In the genomic region with DNA sequence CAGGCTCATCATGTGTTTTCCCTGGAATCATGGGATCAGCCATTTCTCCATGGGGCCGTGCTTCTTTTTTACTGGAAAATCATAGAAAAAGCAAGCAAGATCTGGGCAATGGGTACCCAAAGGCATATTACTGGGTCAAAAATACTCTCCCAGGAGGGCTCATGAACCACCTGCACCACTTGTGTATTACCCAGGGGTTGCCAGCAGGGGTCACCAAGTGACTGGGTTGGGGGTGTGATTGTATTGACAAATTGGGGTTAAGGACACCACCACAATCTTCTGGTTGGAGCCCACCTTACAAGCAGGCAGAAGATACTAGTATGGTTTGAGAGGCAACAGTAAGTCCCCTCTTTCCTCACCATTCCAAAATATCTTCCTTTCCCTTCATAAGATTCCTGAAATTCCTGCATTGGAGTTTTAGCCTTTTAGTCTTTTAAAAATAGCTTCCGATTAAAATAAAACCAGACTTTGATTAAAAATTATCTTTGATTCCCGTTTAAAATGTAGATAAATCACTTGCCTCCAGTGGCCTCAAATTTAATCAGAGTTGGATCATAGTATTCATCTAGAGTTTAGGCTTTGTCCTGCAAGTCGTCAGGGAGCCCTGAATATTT, we compare ENCODE assay signal across 8 cellular contexts.
DNase-seq lines count a peak whose midpoint lies in the region; ATAC-seq and TF ChIP-seq lines count a peak whose summit lies in the region.

No MANE protein-coding gene starts in this region.

- peak; percentile 50 for DNase-seq in GM10266 (ENCODE audit: extremely low spot score)
- DNase-seq in MG63, result peak; percentile 29
- peak; percentile 41 for DNase-seq in activated CD8-positive, alpha-beta memory T cell treated with anti-CD3 and anti-CD28 coated beads, Interleukin-2, amount 50 U/mL, for 4 hours
- peak; percentile 4 for DNase-seq in foreskin melanocyte
- DNase-seq in psoas muscle, result peak; percentile 19 to 54
- no peak for DNase-seq in KG1 (lab: John Stamatoyannopoulos, UW)

- peak; percentile 69 for TF ChIP-seq CTCF in GM10266 (IDR thresholded peaks at IDR 0.05; ENCODE audit: control insufficient read depth, insufficient read depth, low read depth, missing control alignments)
- peak; percentile 76 for TF ChIP-seq CTCF in psoas muscle (IDR thresholded peaks at IDR 0.05)

- ATAC-seq in GM21717 (IDR thresholded peaks at IDR 0.05; ENCODE audit: unreplicated experiment), result peak; percentile 73
- ATAC-seq in psoas muscle, result peak in 2 of 4 donors; percentile 61 to 84
- no peak for ATAC-seq in GM18873 (IDR thresholded peaks at IDR 0.05; ENCODE audit: low FRiP score, unreplicated experiment)

- H3K9me3 ChIP-seq in MG63, result no peaks in the 10 kb centered on the region
- no peaks in the 10 kb centered on the region for H3K9me3 ChIP-seq in psoas muscle

- 46 to 52% (median 47%) methylated on average over 4 of the region's 4 CpGs for WGBS in psoas muscle, 3 donors

- H3K4me1 ChIP-seq in psoas muscle, result no peaks in the 10 kb centered on the region

- 0 out of 2 replicates have a peak, but pooled peaks cover 3% of the 10 kb centered on the region for H3K27me3 ChIP-seq in MG63
- no peaks in the 10 kb centered on the region for H3K27me3 ChIP-seq in psoas muscle (ENCODE audit: insufficient read depth in 3 of 3, low read length in 2 of 3)

- no peak overlapping the region for H3K27ac ChIP-seq in psoas muscle

- no peaks in the 10 kb centered on the region for H3K36me3 ChIP-seq in MG63
- H3K36me3 ChIP-seq in psoas muscle (ENCODE audit: insufficient read depth in 1 of 2, low read depth in 1 of 2), result no peaks in the 10 kb centered on the region

- intact Hi-C loops in psoas muscle (cut with DNase I), result loop anchor here in 1 of 2 donors (10.0 kb wide), 1 partner anchor 208 kb away; no protein-coding TSS in a partner anchor

- H3K4me3 ChIP-seq in MG63, result no peak overlapping the region
- no peak overlapping the region for H3K4me3 ChIP-seq in psoas muscle
